In the genomic region with DNA sequence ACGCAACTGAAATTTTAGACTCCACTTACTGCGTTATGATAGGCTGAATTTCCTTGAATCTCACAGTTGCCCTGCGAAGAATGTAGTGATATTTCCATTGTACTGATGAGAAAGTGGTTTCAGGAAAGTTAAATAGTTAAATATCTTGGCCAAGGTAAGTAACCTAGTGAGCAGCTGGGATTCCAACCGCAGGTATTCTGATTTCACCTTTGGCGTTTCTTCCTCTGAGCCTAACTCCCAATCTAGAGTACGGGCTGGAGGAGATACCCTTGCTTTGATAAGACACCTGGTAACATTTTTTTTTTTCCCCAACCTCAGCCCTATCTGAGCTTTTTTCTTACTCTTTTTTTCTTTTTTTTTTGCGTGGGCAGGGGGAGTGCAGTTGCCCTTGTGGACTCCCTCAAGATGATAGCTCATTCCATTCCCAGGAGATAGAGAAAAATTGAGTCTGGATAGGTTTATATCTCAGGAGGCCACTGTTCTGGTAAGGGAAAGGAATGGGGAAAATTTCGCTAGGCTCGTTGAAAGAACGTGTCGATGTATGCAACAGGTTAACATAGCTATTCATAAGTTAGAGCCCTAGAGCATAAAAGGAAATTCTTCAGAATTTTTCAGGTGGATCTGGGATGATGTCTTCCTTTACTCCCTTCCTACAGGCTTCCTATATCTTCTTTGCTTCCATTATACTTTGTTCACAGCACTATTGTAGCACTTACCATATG, we compare ENCODE assay signal across 9 cellular contexts. TPM values are rescaled to one million over a fixed set of nuclear protein-coding genes. Genes with fewer than 3 reads are reported as not detected.
DNase-seq lines count a peak whose midpoint lies in the region; ATAC-seq and TF ChIP-seq lines count a peak whose summit lies in the region.
"Had no signal": no experiment of that assay in that cellular context is flagged by ENCODE, and none has a peak within 500 bp of the region (broad histone marks: within the 10 kb centered on the region; RNA-seq: fewer than 3 reads in every experiment).

No MANE protein-coding gene starts in this region.

- peaks cover 24% of the 10 kb centered on the region for H3K4me1 Mint-ChIP-seq in activated naive CD4-positive, alpha-beta T cell treated with anti-CD3 and anti-CD28 coated beads, Interleukin-2, amount 50 U/mL, for 24 hours
- no peaks in the 10 kb centered on the region for H3K4me1 Mint-ChIP-seq in type B pancreatic cell (ENCODE audit: unreplicated experiment)

- peak overlapping the region; percentile 32; the same call in 1 of the 2 replicates for H3K27ac ChIP-seq in WERI-Rb-1

- in situ Hi-C loops in KBM-7 (cut with MboI; ENCODE audit: low pct_unique_long_range_greater_than_20kb, low sequenced_read_pairs): no loop called here

- H3K36me3 ChIP-seq in WERI-Rb-1: no peaks in the 10 kb centered on the region

- no peaks in the 10 kb centered on the region for H3K36me3 Mint-ChIP-seq in activated naive CD4-positive, alpha-beta T cell treated with anti-CD3 and anti-CD28 coated beads, Interleukin-2, amount 50 U/mL, for 24 hours
- no peaks in the 10 kb centered on the region for H3K36me3 Mint-ChIP-seq in type B pancreatic cell

- DNase-seq in activated naive CD4-positive, alpha-beta T cell treated with Interleukin-2 at 50 U/mL for 16 hours: no peak
- DNase-seq in WERI-Rb-1 (no peak), type B pancreatic cell (ENCODE audit: extremely low spot score, unreplicated experiment) (no peak), cerebellar nuclear complex (lab: John Stamatoyannopoulos, UW) (no peak), KBM-7 (no peak)

- peak overlapping the region; percentile 23 for H3K27ac Mint-ChIP-seq in activated naive CD4-positive, alpha-beta T cell treated with anti-CD3 and anti-CD28 coated beads, Interleukin-2, amount 50 U/mL, for 24 hours
- H3K27ac Mint-ChIP-seq in type B pancreatic cell: no peak overlapping the region

- no peaks in the 10 kb centered on the region for H3K9me3 Mint-ChIP-seq in activated naive CD4-positive, alpha-beta T cell treated with anti-CD3 and anti-CD28 coated beads, Interleukin-2, amount 50 U/mL, for 24 hours
- peaks cover 6% of the 10 kb centered on the region for H3K9me3 Mint-ChIP-seq in type B pancreatic cell

- no peaks in the 10 kb centered on the region for H3K27me3 Mint-ChIP-seq in activated naive CD4-positive, alpha-beta T cell treated with anti-CD3 and anti-CD28 coated beads, Interleukin-2, amount 50 U/mL, for 24 hours
- H3K27me3 Mint-ChIP-seq in type B pancreatic cell: peaks cover 15% of the 10 kb centered on the region

- H3K9me3 ChIP-seq in WERI-Rb-1 (ENCODE audit: severe bottlenecking): no peaks in the 10 kb centered on the region

- peak overlapping the region; percentile 45 for H3K4me3 ChIP-seq in WERI-Rb-1 (ENCODE audit: low read depth, low read length)
- H3K4me3 ChIP-seq in iPS-11a (ENCODE audit: low read depth, low read length): peak overlapping the region; percentile 1

- TF ChIP-seq CTCF in WERI-Rb-1 (IDR thresholded peaks at IDR 0.05; ENCODE audit: low read depth, low read length): no peak
- no peak for TF ChIP-seq CTCF in type B pancreatic cell (conservative IDR thresholded peaks at IDR 0.05)

- ATAC-seq in HG02973 (IDR thresholded peaks at IDR 0.05; ENCODE audit: unreplicated experiment): no peak

- peak overlapping the region; percentile 90 for H3K4me3 Mint-ChIP-seq in activated naive CD4-positive, alpha-beta T cell treated with anti-CD3 and anti-CD28 coated beads, Interleukin-2, amount 50 U/mL, for 24 hours
- H3K4me3 Mint-ChIP-seq in type B pancreatic cell: peak overlapping the region; percentile 81

- H3K27me3 ChIP-seq in WERI-Rb-1 (ENCODE audit: insufficient read depth, low read depth, severe bottlenecking): no peaks in the 10 kb centered on the region

RNA-seq across cellular contexts. Expression of a gene that starts 3.1 kb away (rescaled TPM):
- not detected in 2 replicates for total RNA-seq in type B pancreatic cell (ENCODE audit: low replicate concordance)
- total RNA-seq: occipital lobe had no signal

RNA-seq across cellular contexts. Expression of a gene that starts 19.0 kb away (rescaled TPM):
- 1.3 and 2.2 TPM in 2 replicates for total RNA-seq in type B pancreatic cell (ENCODE audit: low replicate concordance)

RNA-seq across cellular contexts. Expression of a gene that starts 29.9 kb away (rescaled TPM):
- total RNA-seq in type B pancreatic cell (ENCODE audit: low replicate concordance): not detected in 2 replicates
- total RNA-seq: occipital lobe had no signal
